In the genomic region with DNA sequence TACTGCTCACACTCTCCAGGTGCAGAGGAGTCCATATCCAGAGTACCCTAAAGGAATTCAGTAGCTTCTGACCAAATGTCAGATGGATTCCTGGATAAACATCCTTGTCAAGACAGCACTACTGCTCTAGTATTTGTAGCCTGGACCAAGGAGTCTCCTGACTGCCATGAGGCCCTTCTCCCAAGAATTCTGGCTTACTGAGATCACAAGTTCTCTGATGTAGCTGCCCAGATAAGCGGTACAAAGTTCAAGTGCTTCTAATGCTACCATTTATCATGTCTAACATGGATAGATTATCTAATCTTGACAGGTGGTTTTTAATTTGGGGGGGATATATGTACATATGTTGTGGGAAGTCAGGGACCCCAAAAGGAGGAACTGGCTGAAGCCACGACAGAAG, we compare ENCODE assay signal across 22 cellular contexts.
"Had no signal": no experiment of that assay in that cellular context is flagged by ENCODE, and none has a peak within 500 bp of the region (broad histone marks: within the 10 kb centered on the region; RNA-seq: fewer than 3 reads in every experiment).

No MANE protein-coding gene starts in this region.

- ATAC-seq: esophagus mucosa; heart left ventricle; left colon; left ventricle myocardium superior; right lobe of liver; stimulated activated naive B cell treated with anti-CD40 and anti-IgM and Interleukin-4, amounts not matched to agents 10 μg/mL and 1 μg/mL and 100 μg/mL, for 72 hours; stimulated activated naive CD8-positive, alpha-beta T cell treated with anti-CD3 and anti-CD28 coated beads, Interleukin-15, amount 100 ng/mL, for 72 hours had no signal

- H3K27me3 ChIP-seq: heart left ventricle, right lobe of liver, spleen, testis, transverse colon had no signal

- H3K4me3 ChIP-seq: heart left ventricle, lung, prostate gland, right lobe of liver, spleen, testis, transverse colon had no signal

- H3K9ac ChIP-seq: parathyroid adenoma had no signal

- H3K79me2 ChIP-seq: parathyroid adenoma had no signal

- H3K4me1 ChIP-seq: parathyroid adenoma, prostate gland, testis had no signal

- H2AFZ ChIP-seq: parathyroid adenoma had no signal

- FAIRE-seq: endometrium, frontal cortex had no signal

- DNase-seq: cortex of kidney; effector memory CD4-positive, alpha-beta T cell; heart left ventricle; left colon; left ventricle myocardium superior; mesenchymal stem cell; naive B cell; right lobe of liver; spleen; stimulated activated CD4-positive, alpha-beta T cell treated with anti-CD3 and anti-CD28 coated beads, Interleukin-15, amount 100 ng/mL, for 24 hours; stimulated activated CD4-positive, alpha-beta T cell treated with anti-CD3 and anti-CD28 coated beads, Interleukin-1b, Interleukin-23, amount 100 ng/mL, for 48 hours; stimulated activated CD4-positive, alpha-beta T cell treated with anti-CD3 and anti-CD28 coated beads, Interleukin-4, amount 100 ng/mL, for 4 hours; stimulated activated naive B cell treated with anti-CD40 and anti-IgM and Interleukin-4, amounts not matched to agents 10 μg/mL and 1 μg/mL and 100 μg/mL, for 72 hours; stimulated activated naive CD8-positive, alpha-beta T cell treated with anti-CD3 and anti-CD28 coated beads, Interleukin-15, amount 100 ng/mL, for 72 hours; testis; transverse colon had no signal

- H3K27ac ChIP-seq: parathyroid adenoma, prostate gland, right lobe of liver, spleen, testis, transverse colon had no signal

- H3K9me3 ChIP-seq: heart left ventricle, prostate gland, right lobe of liver, spleen, testis, transverse colon had no signal

- H3K36me3 ChIP-seq: heart left ventricle, prostate gland, right lobe of liver, spleen, transverse colon had no signal
